In genomic region chr9:131645078-131645776, GRCh38 we compare ENCODE assay signal across 1 cellular context.
TF ChIP-seq lines count a peak whose summit lies in the region.

No MANE protein-coding gene starts in this region.

TF ChIP-seq in GM23338, 12 proteins besides CTCF, POLR2A, EP300 and RAD21 (continued from another document):
- TF ChIP-seq REST (IDR thresholded peaks at IDR 0.05; ENCODE audit: unreplicated experiment): no peak
TF ChIP-seq in GM23338: peak in this region for 0.
